Comparison of ENCODE assay signal across 20 cellular contexts in the genomic region with DNA sequence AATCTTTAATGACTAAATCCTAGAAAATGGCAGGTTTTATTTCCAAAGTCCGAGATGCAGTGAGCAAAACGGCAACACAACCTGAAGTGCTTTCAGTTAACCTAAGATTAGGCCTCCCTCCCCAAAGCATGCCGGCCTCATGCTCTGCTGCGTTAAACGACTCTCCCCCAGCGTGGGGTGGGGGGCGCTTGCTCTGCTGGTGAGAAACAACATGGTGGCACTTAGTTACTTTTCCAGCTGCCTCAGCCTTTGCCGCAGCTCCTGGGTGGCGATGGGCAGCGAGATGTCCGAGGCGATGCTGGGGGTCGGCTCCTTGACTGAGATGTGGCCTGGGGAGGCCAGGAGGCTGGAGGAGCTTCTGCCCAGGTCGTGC. TPM values are rescaled to one million over a fixed set of nuclear protein-coding genes. Genes with fewer than 3 reads are reported as not detected.
DNase-seq lines count a peak whose midpoint lies in the region; ATAC-seq and TF ChIP-seq lines count a peak whose summit lies in the region.
"Had no signal": no experiment of that assay in that cellular context is flagged by ENCODE, and none has a peak within 500 bp of the region (broad histone marks: within the 10 kb centered on the region; RNA-seq: fewer than 3 reads in every experiment).

No MANE protein-coding gene starts in this region.

- H3K4me1 Mint-ChIP-seq in progenitor cell of endocrine pancreas (ENCODE audit: low read depth): no peaks in the 10 kb centered on the region
- no peaks in the 10 kb centered on the region for H3K4me1 Mint-ChIP-seq in mesothelial cell of epicardium
- H3K4me1 Mint-ChIP-seq: naive B cell had no signal

- H3K4me3 ChIP-seq in BLaER1 (no peak overlapping the region), PC-9 (no peak overlapping the region), esophagus muscularis mucosa (no peak overlapping the region), rectal smooth muscle tissue (ENCODE audit: low read length) (no peak overlapping the region)
- H3K4me3 ChIP-seq: lower lobe of right lung had no signal

- POLR2A ChIA-PET in PC-9 (lab: Charles Lee; ENCODE audit: unreplicated experiment): no interaction called here

- H3K4me1 ChIP-seq in BLaER1 (peaks cover 18% of the 10 kb centered on the region), PC-9 (replicated peaks; ENCODE audit: insufficient read depth) (peaks cover 41% of the 10 kb centered on the region), esophagus muscularis mucosa (peaks cover 0 to 34% (median 28%) of the 10 kb centered on the region in 4 donors), rectal smooth muscle tissue (ENCODE audit: control insufficient read depth, insufficient read depth, low read length) (peaks cover 21% of the 10 kb centered on the region)
- H3K4me1 ChIP-seq: Caco-2, parathyroid adenoma had no signal

- H3K27me3 ChIP-seq in BLaER1 (no peaks in the 10 kb centered on the region), PC-9 (ENCODE audit: insufficient read depth, low read depth) (no peaks in the 10 kb centered on the region), esophagus muscularis mucosa (no peaks in the 10 kb centered on the region), rectal smooth muscle tissue (ENCODE audit: control insufficient read depth, insufficient read depth, low read length) (no peaks in the 10 kb centered on the region)

- H3K9me3 Mint-ChIP-seq in progenitor cell of endocrine pancreas (ENCODE audit: low read depth) (no peaks in the 10 kb centered on the region), mesothelial cell of epicardium (no peaks in the 10 kb centered on the region)
- H3K9me3 Mint-ChIP-seq: naive B cell had no signal

- H2AFZ ChIP-seq in PC-9: no peak overlapping the region
- H2AFZ ChIP-seq: parathyroid adenoma had no signal

- H3K79me2 ChIP-seq in PC-9 (ENCODE audit: low read depth): peaks cover 5% of the 10 kb centered on the region; the same call in 1 of the 2 replicates
- H3K79me2 ChIP-seq: parathyroid adenoma had no signal

- no peaks in the 10 kb centered on the region for H3K9me2 ChIP-seq in PC-9 (ENCODE audit: insufficient read depth)

- H3K36me3 ChIP-seq in BLaER1 (peaks cover 97% of the 10 kb centered on the region), PC-9 (ENCODE audit: low read depth) (peaks cover 54% of the 10 kb centered on the region), esophagus muscularis mucosa (peaks cover 68 to 100% (median 98%) of the 10 kb centered on the region in 4 donors), rectal smooth muscle tissue (ENCODE audit: control insufficient read depth, insufficient read depth, low read length) (peaks cover 20% of the 10 kb centered on the region)

- DNase-seq in PC-9: no peak
- peak; percentile 62 for DNase-seq in esophagus muscularis mucosa (ENCODE audit: extremely low spot score)
- DNase-seq in progenitor cell of endocrine pancreas (ENCODE audit: low spot score, unreplicated experiment): no peak
- DNase-seq in mesothelial cell of epicardium (ENCODE audit: low spot score in 2 of 2, unreplicated experiment in 2 of 2): no peak
- DNase-seq: activated CD4-positive, alpha-beta T cell treated with anti-CD3 and anti-CD28 coated beads for 1 hour; activated effector memory CD4-positive, alpha-beta T cell treated with anti-CD3 and anti-CD28 coated beads, Interleukin-2, amount 50 U/mL, for 16 hours; Caco-2; effector CD8-positive, alpha-beta T cell; islet precursor cell; lower lobe of right lung; naive B cell; NCI-H1930; NCI-H345; small intestine; stimulated activated CD4-positive, alpha-beta T cell treated with anti-CD3 and anti-CD28 coated beads, Interleukin-4, amount 100 ng/mL, for 4 hours had no signal

- H3F3A ChIP-seq in PC-9 (ENCODE audit: insufficient read depth, low read depth): peaks cover 43% of the 10 kb centered on the region

- H3K4me2 ChIP-seq in BLaER1 (no peak overlapping the region), PC-9 (peak overlapping the region; percentile 66)

- CTCF ChIA-PET in PC-9 (lab: Charles Lee): interaction anchor here (0.6 kb wide), 1 partner anchor 117 kb away, joined by 5 read pairs; no protein-coding TSS in a partner anchor

- no peak for TF ChIP-seq CTCF in PC-9 (conservative IDR thresholded peaks at IDR 0.05)
- no peak for TF ChIP-seq CTCF in esophagus muscularis mucosa (IDR thresholded peaks at IDR 0.05)
- no peak for TF ChIP-seq CTCF in progenitor cell of endocrine pancreas (IDR thresholded peaks at IDR 0.05; ENCODE audit: unreplicated experiment)
- TF ChIP-seq CTCF in mesothelial cell of epicardium (IDR thresholded peaks at IDR 0.05; ENCODE audit: unreplicated experiment): no peak

- H3K4me3 Mint-ChIP-seq in progenitor cell of endocrine pancreas (ENCODE audit: low read depth) (no peak overlapping the region), mesothelial cell of epicardium (no peak overlapping the region)
- H3K4me3 Mint-ChIP-seq: naive B cell had no signal

- H3K9me3 ChIP-seq in BLaER1 (no peaks in the 10 kb centered on the region), PC-9 (ENCODE audit: insufficient read depth, low read depth) (no peaks in the 10 kb centered on the region), esophagus muscularis mucosa (no peaks in the 10 kb centered on the region)
- H3K9me3 ChIP-seq: Caco-2, lower lobe of right lung had no signal

- peaks cover 17% of the 10 kb centered on the region for H4K20me1 ChIP-seq in BLaER1
- 0 out of 2 replicates have a peak, but pooled peaks cover 5% of the 10 kb centered on the region for H4K20me1 ChIP-seq in PC-9 (ENCODE audit: insufficient read depth)

- WGBS in esophagus muscularis mucosa: 83% methylated on average over 14 of the region's 14 CpGs

- no TSS peak for BruUV-seq in PC-9 (replicated peaks; lab: Mats Ljungman, UMichigan)

- ATAC-seq in HG03139 (IDR thresholded peaks at IDR 0.05; ENCODE audit: unreplicated experiment): no peak
- no peak for ATAC-seq in GM21515 (IDR thresholded peaks at IDR 0.05; ENCODE audit: unreplicated experiment)

- no peak for TF ChIP-seq EP300 in esophagus muscularis mucosa (IDR thresholded peaks at IDR 0.05)

- H3K9ac ChIP-seq in BLaER1 (0 out of 2 replicates have a peak overlapping the region, but pooled peaks have one; percentile 38), rectal smooth muscle tissue (ENCODE audit: low read length) (no peak overlapping the region)
- H3K9ac ChIP-seq: parathyroid adenoma had no signal

- peaks cover 21% of the 10 kb centered on the region for H3K36me3 Mint-ChIP-seq in progenitor cell of endocrine pancreas (ENCODE audit: insufficient read depth)
- peaks cover 39% of the 10 kb centered on the region for H3K36me3 Mint-ChIP-seq in mesothelial cell of epicardium

- H3K27ac ChIP-seq in BLaER1 (no peak overlapping the region), PC-9 (peak overlapping the region; percentile 84), esophagus muscularis mucosa (replicated peaks in 1 of 4) (peak overlapping the region; percentile 81 to 87 (median 87)), rectal smooth muscle tissue (ENCODE audit: low read depth, low read length) (peak overlapping the region; percentile 83)
- H3K27ac ChIP-seq: parathyroid adenoma had no signal

- H3K27me3 Mint-ChIP-seq in progenitor cell of endocrine pancreas (no peaks in the 10 kb centered on the region), mesothelial cell of epicardium (ENCODE audit: low read depth) (no peaks in the 10 kb centered on the region)
- H3K27me3 Mint-ChIP-seq: naive B cell had no signal

- no peak for TF ChIP-seq POLR2A in esophagus muscularis mucosa (IDR thresholded peaks at IDR 0.05; ENCODE audit: low read depth)

- intact Hi-C loops in PC-9 (cut with micrococcal nuclease; ENCODE audit: unreplicated experiment) (loop anchor here (2.0 kb wide), 2 partner anchors 44 to 236 kb away; no protein-coding TSS in a partner anchor), esophagus muscularis mucosa (cut with DNase I) (loop anchor here (5.0 kb wide), 1 partner anchor 36 kb away; no protein-coding TSS in a partner anchor)

- H3K27ac Mint-ChIP-seq in progenitor cell of endocrine pancreas (no peak overlapping the region), mesothelial cell of epicardium (no peak overlapping the region)
- H3K27ac Mint-ChIP-seq: naive B cell had no signal

RNA-seq across cellular contexts. Expression of gene NCAPG2, which starts 36.7 kb away (rescaled TPM):
- 99.5 and 124 TPM in 2 replicates for total RNA-seq in PC-9 (2021)
- total RNA-seq in esophagus muscularis mucosa: 1 to 10 TPM; 4.2 to 6.2 (median 4.4) TPM
- total RNA-seq in progenitor cell of endocrine pancreas: 28.3 and 33.6 TPM in 2 replicates
- 21.2 to 26.6 TPM (median 22.5 TPM) in 3 replicates for total RNA-seq in mesothelial cell of epicardium
